ENCODE assay signal across 1 cellular context in the genomic region with DNA sequence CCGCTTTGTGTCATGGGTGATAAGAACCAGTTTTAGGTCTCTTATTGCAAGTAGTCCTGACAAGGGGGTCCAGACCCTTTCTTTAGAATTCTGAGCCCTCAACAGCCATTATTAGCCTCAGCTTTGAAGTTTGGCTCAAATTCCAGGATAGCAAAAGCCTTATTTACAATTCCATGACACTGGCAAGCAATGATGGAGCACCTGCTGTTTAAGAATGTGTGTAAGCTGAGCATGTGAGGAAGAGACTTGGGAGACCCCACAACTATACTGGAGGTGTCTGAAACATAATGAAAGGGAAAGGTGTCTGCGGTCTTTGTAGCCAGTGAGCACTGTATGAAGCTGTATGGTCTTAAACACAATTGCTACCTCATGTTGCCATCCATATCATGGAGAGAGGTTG.
A peak's percentile ranks its signal among the peaks of the same experiment; 100 is the strongest.
TF ChIP-seq lines count a peak whose summit lies in the region.

No MANE protein-coding gene starts in this region.

TF ChIP-seq in H1, 55 proteins besides CTCF, POLR2A, EP300 and RAD21 (continued from another document):
- TF ChIP-seq BCL11A (IDR thresholded peaks at IDR 0.05; ENCODE audit: low read depth in 2 of 2, low read length in 2 of 2) (peak in 1 of 2 experiments; percentile 24), SP1 (IDR thresholded peaks at IDR 0.05; ENCODE audit: low read depth, low read length) (peak; percentile 59; the same call in 1 of the 2 replicates), CBX8 (IDR thresholded peaks at IDR 0.05; ENCODE audit: borderline replicate concordance, low read depth, low read length) (no peak)
- TF ChIP-seq, protein P1, sequence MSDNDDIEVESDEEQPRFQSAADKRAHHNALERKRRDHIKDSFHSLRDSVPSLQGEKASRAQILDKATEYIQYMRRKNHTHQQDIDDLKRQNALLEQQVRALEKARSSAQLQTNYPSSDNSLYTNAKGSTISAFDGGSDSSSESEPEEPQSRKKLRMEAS (IDR thresholded peaks at IDR 0.05) = 0 out of 2 replicates have a peak, but pooled peaks have one; percentile 25
